ENCODE assay signal across 18 cellular contexts in genomic region chr6:143856762-143857161, GRCh38. TPM values are rescaled to one million over a fixed set of nuclear protein-coding genes. Genes with fewer than 3 reads are reported as not detected.
DNase-seq lines count a peak whose midpoint lies in the region; ATAC-seq, FAIRE-seq and TF ChIP-seq lines count a peak whose summit lies in the region.
"Not testable (repeated sequence)": the region's sequence is repeated elsewhere in the genome, so short reads cannot be mapped to it uniquely, and the experiment has no call there.
"Had no signal": no experiment of that assay in that cellular context is flagged by ENCODE, and none has a peak within 500 bp of the region (broad histone marks: within the 10 kb centered on the region; RNA-seq: fewer than 3 reads in every experiment).

No MANE protein-coding gene starts in this region.

- H3K27ac ChIP-seq in HepG2 (ENCODE audit: extremely low read length, insufficient read depth, low read length) = not testable (repeated sequence)

- H3K79me2 ChIP-seq in HepG2 (ENCODE audit: insufficient read depth, low read length) = peaks cover 17% of the 10 kb centered on the region

- H3K4me3 ChIP-seq in HepG2 (replicated peaks in 1 of 3; ENCODE audit: insufficient read depth in 1 of 3, low read depth in 2 of 3, low read length in 3 of 3) = not testable (repeated sequence)

- not testable (repeated sequence) for DNase-seq in activated T-helper 1 cell treated with anti-CD3 and anti-CD28 coated beads, Interleukin-12 subunit alpha, Interleukin-12 subunit beta, Interleukin-2, Interleukin-4 antibody, amounts not matched to agents 30 ng/mL and 10 ng/mL and 1 ng/mL, durations not matched to agents 14 hours and 24 hours and 36 hours (ENCODE audit: low spot score); activated naive CD4-positive, alpha-beta T cell treated with anti-CD3 and anti-CD28 coated beads, Interleukin-2, amount 50 U/mL, for 72 hours (ENCODE audit: low spot score in 2 of 2); HepG2 (ENCODE audit: low spot score)

- TF ChIP-seq EP300 in HepG2 (IDR thresholded peaks at IDR 0.05; ENCODE audit: low read depth in 2 of 2, low read length in 2 of 2); HepG2 (CRISPR knock-in tag; IDR thresholded peaks at IDR 0.05; ENCODE audit: borderline replicate concordance): not testable (repeated sequence)

- intact Hi-C loops in activated T-helper 1 cell treated with anti-CD3 and anti-CD28 coated beads, Interleukin-12 subunit alpha, Interleukin-12 subunit beta, Interleukin-2, Interleukin-4 antibody, amounts not matched to agents 30 ng/mL and 10 ng/mL and 1 ng/mL, durations not matched to agents 14 hours and 24 hours and 36 hours (cut with micrococcal nuclease) = loop anchor here (2.0 kb wide), 1 partner anchor 14 kb away; the partner anchor contains the start of gene LTV1
- intact Hi-C loops in HepG2 (cut with micrococcal nuclease; ENCODE audit: unreplicated experiment) = not testable (repeated sequence)

- not testable (repeated sequence) for TF ChIP-seq RAD21 in HepG2 (CRISPR knock-in tag; IDR thresholded peaks at IDR 0.05)

- not testable (repeated sequence) for ATAC-seq in activated T-helper 17 cell treated with anti-CD3 and anti-CD28 coated beads, Interleukin-2, amount 50 U/mL, for 72 hours (replicated peaks); activated naive CD4-positive, alpha-beta T cell treated with anti-CD3 and anti-CD28 coated beads, Interleukin-2, amount 50 U/mL, for 72 hours; HepG2

- not testable (repeated sequence) for H3K4me3 Mint-ChIP-seq in activated T-helper 1 cell treated with anti-CD3 and anti-CD28 coated beads, Interleukin-12 subunit alpha, Interleukin-12 subunit beta, Interleukin-2, Interleukin-4 antibody, amounts not matched to agents 30 ng/mL and 10 ng/mL and 1 ng/mL, durations not matched to agents 14 hours and 24 hours and 36 hours; activated T-helper 17 cell treated with anti-CD3 and anti-CD28 coated beads, Interleukin-2, amount 50 U/mL, for 72 hours

- not testable (repeated sequence) for H2AFZ ChIP-seq in HepG2 (ENCODE audit: low read length)

- peaks cover 18 to 65% of the 10 kb centered on the region in 2 experiments for H3K36me3 ChIP-seq in HepG2 (replicated peaks in 1 of 2; ENCODE audit: control insufficient read depth in 1 of 2, insufficient read depth in 2 of 2, low read length in 2 of 2)

- TF ChIP-seq POLR2A in HepG2 (IDR thresholded peaks at IDR 0.05; ENCODE audit: insufficient read depth in 1 of 2, low read depth in 2 of 2, low read length in 2 of 2) = not testable (repeated sequence)

- peaks cover 40% of the 10 kb centered on the region for H3K4me1 Mint-ChIP-seq in activated T-helper 1 cell treated with anti-CD3 and anti-CD28 coated beads, Interleukin-12 subunit alpha, Interleukin-12 subunit beta, Interleukin-2, Interleukin-4 antibody, amounts not matched to agents 30 ng/mL and 10 ng/mL and 1 ng/mL, durations not matched to agents 14 hours and 24 hours and 36 hours (ENCODE audit: low read depth)
- H3K4me1 Mint-ChIP-seq in activated T-helper 17 cell treated with anti-CD3 and anti-CD28 coated beads, Interleukin-2, amount 50 U/mL, for 72 hours = peaks cover 20% of the 10 kb centered on the region

- POLR2A ChIA-PET in HepG2 (lab: Yijun Ruan, JAX) = interaction anchor here (1.6 kb wide), 1 partner anchor 14 kb away, joined by 4 read pairs; the partner anchor contains the start of gene LTV1

- H3K27ac Mint-ChIP-seq in activated T-helper 1 cell treated with anti-CD3 and anti-CD28 coated beads, Interleukin-12 subunit alpha, Interleukin-12 subunit beta, Interleukin-2, Interleukin-4 antibody, amounts not matched to agents 30 ng/mL and 10 ng/mL and 1 ng/mL, durations not matched to agents 14 hours and 24 hours and 36 hours = peak overlapping the region; percentile 59
- H3K27ac Mint-ChIP-seq in activated T-helper 17 cell treated with anti-CD3 and anti-CD28 coated beads, Interleukin-2, amount 50 U/mL, for 72 hours = peak overlapping the region; percentile 29
- H3K27ac Mint-ChIP-seq in activated naive CD4-positive, alpha-beta T cell treated with anti-CD3 and anti-CD28 coated beads, Interleukin-2, amount 50 U/mL, for 72 hours = peak overlapping the region; percentile 66 to 77

- in situ Hi-C loops in HepG2 (cut with HindIII; ENCODE audit: extremely low pct_ligation_motif_present, low pct_unique_long_range_greater_than_20kb) = not testable (repeated sequence)

- H3K36me3 Mint-ChIP-seq in activated T-helper 1 cell treated with anti-CD3 and anti-CD28 coated beads, Interleukin-12 subunit alpha, Interleukin-12 subunit beta, Interleukin-2, Interleukin-4 antibody, amounts not matched to agents 30 ng/mL and 10 ng/mL and 1 ng/mL, durations not matched to agents 14 hours and 24 hours and 36 hours (ENCODE audit: low read depth) = peaks cover 90% of the 10 kb centered on the region
- peaks cover 100% of the 10 kb centered on the region for H3K36me3 Mint-ChIP-seq in activated T-helper 17 cell treated with anti-CD3 and anti-CD28 coated beads, Interleukin-2, amount 50 U/mL, for 72 hours (ENCODE audit: low read depth)
- H3K36me3 Mint-ChIP-seq in activated naive CD4-positive, alpha-beta T cell treated with anti-CD3 and anti-CD28 coated beads, Interleukin-2, amount 50 U/mL, for 72 hours = peaks cover 66 to 77% of the 10 kb centered on the region in 2 donors

- WGBS in HepG2 (ENCODE audit: low lambda C conversion rate) = 92% methylated on average over 6 of the region's 6 CpGs

- TF ChIP-seq CTCF in HepG2 (CRISPR knock-in tag; IDR thresholded peaks at IDR 0.05) = not testable (repeated sequence)

- BruUV-seq in HepG2 (replicated peaks; lab: Mats Ljungman, UMichigan) = not testable (repeated sequence)

- H4K20me1 ChIP-seq in HepG2 (ENCODE audit: insufficient read depth, low read length) = not testable (repeated sequence)

- H3K9me3 Mint-ChIP-seq in activated T-helper 1 cell treated with anti-CD3 and anti-CD28 coated beads, Interleukin-12 subunit alpha, Interleukin-12 subunit beta, Interleukin-2, Interleukin-4 antibody, amounts not matched to agents 30 ng/mL and 10 ng/mL and 1 ng/mL, durations not matched to agents 14 hours and 24 hours and 36 hours = peaks cover 29% of the 10 kb centered on the region
- not testable (repeated sequence) for H3K9me3 Mint-ChIP-seq in activated T-helper 17 cell treated with anti-CD3 and anti-CD28 coated beads, Interleukin-2, amount 50 U/mL, for 72 hours
- peaks cover 0 to 12% of the 10 kb centered on the region in 2 donors for H3K9me3 Mint-ChIP-seq in activated naive CD4-positive, alpha-beta T cell treated with anti-CD3 and anti-CD28 coated beads, Interleukin-2, amount 50 U/mL, for 72 hours

- CTCF ChIA-PET in HepG2 (lab: Yijun Ruan, JAX; ENCODE audit: low intra/inter-chr PET ratio, low total read pairs) = not testable (repeated sequence)

- not testable (repeated sequence) for H3K4me2 ChIP-seq in HepG2 (ENCODE audit: low read depth, low read length)

- not testable (repeated sequence) for FAIRE-seq in HepG2 (lab: Jason Lieb, UNC)

- H3K4me1 ChIP-seq in HepG2 (ENCODE audit: insufficient read depth, low read length) = peaks cover 11% of the 10 kb centered on the region; the same call in 1 of the 2 replicates

- H3K9ac ChIP-seq in HepG2 (ENCODE audit: insufficient read depth, low read depth, low read length) = not testable (repeated sequence)

- H3K9me3 ChIP-seq in HepG2 (ENCODE audit: low read length) = not testable (repeated sequence)

- H3K27me3 ChIP-seq in HepG2 (ENCODE audit: control insufficient read depth in 1 of 2, insufficient read depth in 2 of 2, low read length in 2 of 2) = not testable (repeated sequence)

- not testable (repeated sequence) for H3K27me3 Mint-ChIP-seq in activated T-helper 1 cell treated with anti-CD3 and anti-CD28 coated beads, Interleukin-12 subunit alpha, Interleukin-12 subunit beta, Interleukin-2, Interleukin-4 antibody, amounts not matched to agents 30 ng/mL and 10 ng/mL and 1 ng/mL, durations not matched to agents 14 hours and 24 hours and 36 hours (ENCODE audit: insufficient read depth); activated T-helper 17 cell treated with anti-CD3 and anti-CD28 coated beads, Interleukin-2, amount 50 U/mL, for 72 hours

RNA-seq across cellular contexts. Expression of gene ZC2HC1B, which starts 7.5 kb away (rescaled TPM):
- 0.24 TPM in 1 of 2 replicates, not detected in the other for total RNA-seq in activated T-helper 1 cell treated with anti-CD3 and anti-CD28 coated beads, Interleukin-12 subunit alpha, Interleukin-12 subunit beta, Interleukin-2, Interleukin-4 antibody, amounts not matched to agents 30 ng/mL and 10 ng/mL and 1 ng/mL, durations not matched to agents 14 hours and 24 hours and 36 hours
- total RNA-seq in activated T-helper 17 cell treated with anti-CD3 and anti-CD28 coated beads, Interleukin-2, amount 50 U/mL, for 72 hours = not detected
- not detected for total RNA-seq in activated naive CD4-positive, alpha-beta T cell treated with anti-CD3 and anti-CD28 coated beads, Interleukin-2, amount 50 U/mL, for 72 hours
- not detected in 2 replicates for total RNA-seq in HepG2 (2016; rRNA removed; fragmentation: Illumina TruSeq; extraction: Trizol)
- total RNA-seq in HepG2 (2016; cell fraction: cytosol; rRNA removed; fragmentation: Illumina TruSeq; extraction: Trizol; ENCODE audit: low read depth) = not detected in 2 replicates
- not detected in 2 replicates for total RNA-seq in HepG2 (2016; cell fraction: insoluble cytoplasmic fraction; rRNA removed; fragmentation: Illumina TruSeq; extraction: Trizol)
- total RNA-seq in HepG2 (2016; cell fraction: membrane; rRNA removed; fragmentation: Illumina TruSeq; extraction: Trizol) = not detected in 2 replicates
- not detected in 2 replicates for total RNA-seq in HepG2 (2016; cell fraction: nucleus; rRNA removed; fragmentation: Illumina TruSeq; extraction: Trizol)
- polyA plus RNA-seq in HepG2 (2011; rRNA removed) = not detected in 2 replicates
- not detected in 2 replicates for polyA plus RNA-seq in HepG2 (2011; cell fraction: cytosol; rRNA removed)
- polyA plus RNA-seq in HepG2 (2011; cell fraction: nucleus; rRNA removed) = not detected in 2 replicates
- not detected in 2 replicates for polyA plus RNA-seq in HepG2 (2012)
- not detected in 2 replicates for polyA plus RNA-seq in HepG2 (2016; cell fraction: cytosol; fragmentation: Illumina TruSeq; extraction: Trizol; ENCODE audit: low read depth)
- polyA plus RNA-seq in HepG2 (2016; cell fraction: insoluble cytoplasmic fraction; fragmentation: Illumina TruSeq; extraction: Trizol; ENCODE audit: low read depth) = not detected in 2 replicates
- not detected in 2 replicates for polyA plus RNA-seq in HepG2 (2016; cell fraction: membrane; fragmentation: Illumina TruSeq; extraction: Trizol; ENCODE audit: low read depth)
- polyA plus RNA-seq in HepG2 (2016; cell fraction: nucleus; fragmentation: Illumina TruSeq; extraction: Trizol; ENCODE audit: insufficient read depth, low read depth) = not detected in 2 replicates
- not detected in 2 replicates for polyA minus RNA-seq in HepG2 (2011; rRNA and poly(A)+ RNA removed; ENCODE audit: low replicate concordance)
- not detected in 2 replicates for polyA minus RNA-seq in HepG2 (2011; cell fraction: cytosol; rRNA and poly(A)+ RNA removed)
- not detected in 2 replicates for polyA minus RNA-seq in HepG2 (2011; cell fraction: nucleus; rRNA and poly(A)+ RNA removed)
- total RNA-seq: A172; A673; Caco-2; Calu3; CD4-positive, alpha-beta memory T cell; CD4-positive, alpha-beta T cell; CD4-positive, CD25-positive, alpha-beta regulatory T cell; CD8-positive, alpha-beta memory T cell; CD8-positive, alpha-beta T cell; Daoy had no signal
- polyA plus RNA-seq: A549; AG04450; BJ; CD14-positive monocyte; CD4-positive, alpha-beta memory T cell; CD4-positive, CD25-positive, alpha-beta regulatory T cell; CD8-positive, alpha-beta memory T cell had no signal

RNA-seq across cellular contexts. Expression of gene LTV1, which starts 13.6 kb away (rescaled TPM):
- total RNA-seq in activated T-helper 1 cell treated with anti-CD3 and anti-CD28 coated beads, Interleukin-12 subunit alpha, Interleukin-12 subunit beta, Interleukin-2, Interleukin-4 antibody, amounts not matched to agents 30 ng/mL and 10 ng/mL and 1 ng/mL, durations not matched to agents 14 hours and 24 hours and 36 hours = 63.0 and 67.9 TPM in 2 replicates
- total RNA-seq in activated T-helper 17 cell treated with anti-CD3 and anti-CD28 coated beads, Interleukin-2, amount 50 U/mL, for 72 hours = 10 to 100 TPM; 16.6 to 40.3 TPM
- total RNA-seq in activated naive CD4-positive, alpha-beta T cell treated with anti-CD3 and anti-CD28 coated beads, Interleukin-2, amount 50 U/mL, for 72 hours = 10 to 100 TPM; 24.8 to 30.0 TPM
- total RNA-seq in HepG2 (2016; rRNA removed; fragmentation: Illumina TruSeq; extraction: Trizol) = 85.8 and 122 TPM in 2 replicates
- total RNA-seq in HepG2 (2016; cell fraction: cytosol; rRNA removed; fragmentation: Illumina TruSeq; extraction: Trizol; ENCODE audit: low read depth) = 15.6 and 17.4 TPM in 2 replicates
- total RNA-seq in HepG2 (2016; cell fraction: insoluble cytoplasmic fraction; rRNA removed; fragmentation: Illumina TruSeq; extraction: Trizol) = 84.4 and 118 TPM in 2 replicates
- 31.8 and 36.3 TPM in 2 replicates for total RNA-seq in HepG2 (2016; cell fraction: membrane; rRNA removed; fragmentation: Illumina TruSeq; extraction: Trizol)
- total RNA-seq in HepG2 (2016; cell fraction: nucleus; rRNA removed; fragmentation: Illumina TruSeq; extraction: Trizol) = 69.7 and 73.2 TPM in 2 replicates
- polyA plus RNA-seq in HepG2 (2011; rRNA removed) = 15.9 and 21.1 TPM in 2 replicates
- polyA plus RNA-seq in HepG2 (2011; cell fraction: cytosol; rRNA removed) = 6.1 and 9.5 TPM in 2 replicates
- 21.7 and 25.4 TPM in 2 replicates for polyA plus RNA-seq in HepG2 (2011; cell fraction: nucleus; rRNA removed)
- polyA plus RNA-seq in HepG2 (2012) = 32.5 and 45.9 TPM in 2 replicates
- 12.9 and 13.2 TPM in 2 replicates for polyA plus RNA-seq in HepG2 (2016; cell fraction: cytosol; fragmentation: Illumina TruSeq; extraction: Trizol; ENCODE audit: low read depth)
- polyA plus RNA-seq in HepG2 (2016; cell fraction: insoluble cytoplasmic fraction; fragmentation: Illumina TruSeq; extraction: Trizol; ENCODE audit: low read depth) = 129 and 141 TPM in 2 replicates
- polyA plus RNA-seq in HepG2 (2016; cell fraction: membrane; fragmentation: Illumina TruSeq; extraction: Trizol; ENCODE audit: low read depth) = 19.2 and 19.9 TPM in 2 replicates
- 128 and 133 TPM in 2 replicates for polyA plus RNA-seq in HepG2 (2016; cell fraction: nucleus; fragmentation: Illumina TruSeq; extraction: Trizol; ENCODE audit: insufficient read depth, low read depth)
- 2.3 and 2.5 TPM in 2 replicates for polyA minus RNA-seq in HepG2 (2011; rRNA and poly(A)+ RNA removed; ENCODE audit: low replicate concordance)
- polyA minus RNA-seq in HepG2 (2011; cell fraction: cytosol; rRNA and poly(A)+ RNA removed) = 8.6 and 9.2 TPM in 2 replicates
- 37.7 and 42.4 TPM in 2 replicates for polyA minus RNA-seq in HepG2 (2011; cell fraction: nucleus; rRNA and poly(A)+ RNA removed)
